In genomic region chr17:9071921-9072503, GRCh38 we compare ENCODE assay signal across 26 cellular contexts. TPM values are rescaled to one million over a fixed set of nuclear protein-coding genes. Genes with fewer than 3 reads are reported as not detected.
DNase-seq lines count a peak whose midpoint lies in the region; ATAC-seq and TF ChIP-seq lines count a peak whose summit lies in the region.
"Had no signal": no experiment of that assay in that cellular context is flagged by ENCODE, and none has a peak within 500 bp of the region (broad histone marks: within the 10 kb centered on the region; RNA-seq: fewer than 3 reads in every experiment).

No MANE protein-coding gene starts in this region.

- no peak overlapping the region for H3K4me2 ChIP-seq in neuronal stem cell (ENCODE audit: insufficient read depth, low read length, poor library complexity, severe bottlenecking)

- H3K4me3 ChIP-seq in ascending aorta (peak overlapping the region in 1 of 2 donors; percentile 46), neuronal stem cell (ENCODE audit: low read length in 2 of 2) (no peak overlapping the region), transverse colon (no peak overlapping the region), left lung (no peak overlapping the region)
- H3K4me3 ChIP-seq: lung, mucosa of descending colon had no signal

- TF ChIP-seq CTCF in ascending aorta (IDR thresholded peaks at IDR 0.05), result no peak
- no peak for TF ChIP-seq CTCF in glutamatergic neuron (IDR thresholded peaks at IDR 0.05; ENCODE audit: partially characterized antibody, unreplicated experiment)
- TF ChIP-seq CTCF in transverse colon (IDR thresholded peaks at IDR 0.05), result no peak
- no peak for TF ChIP-seq CTCF in left lung (IDR thresholded peaks at IDR 0.05)

- ATAC-seq in left lung, result no peak
- ATAC-seq: HepG2, WTC11 had no signal

- peaks cover 20% of the 10 kb centered on the region for H3K4me1 Mint-ChIP-seq in glutamatergic neuron (ENCODE audit: low read depth, unreplicated experiment)
- no peaks in the 10 kb centered on the region for H3K4me1 Mint-ChIP-seq in activated CD4-positive, alpha-beta memory T cell treated with anti-CD3 and anti-CD28 coated beads, Interleukin-2, amount 10 ng/mL, durations not matched to agents 7 days and 5 days
- H3K4me1 Mint-ChIP-seq: activated naive CD4-positive, alpha-beta T cell treated with anti-CD3 and anti-CD28 coated beads, Interleukin-2, amount 50 U/mL, for 24 hours; CD4-positive, alpha-beta memory T cell; immature natural killer cell; neural crest cell had no signal

- no peak for TF ChIP-seq POLR2A in transverse colon (IDR thresholded peaks at IDR 0.05)

- H2AK5ac ChIP-seq in neuronal stem cell (ENCODE audit: low read depth, low read length), result peak overlapping the region; percentile 23

- WGBS in neuronal stem cell (ENCODE audit: extremely low coverage in 2 of 2, insufficient read length in 2 of 2, insufficient replicate concordance in 1 of 2), 2 donors, result no CpG with 5 or more reads among the region's 12 CpGs
- WGBS in transverse colon (ENCODE audit: low coverage in 1 of 2), 2 donors, result 44% methylated on average over 12 of the region's 12 CpGs; no CpG with 5 or more reads in 1 of the 2 donors

- H3K9ac ChIP-seq in neuronal stem cell (ENCODE audit: low read depth, low read length, poor library complexity), result no peak overlapping the region

- H3K4ac ChIP-seq in neuronal stem cell (ENCODE audit: low read length), result no peak overlapping the region

- no peak overlapping the region for H3K27ac Mint-ChIP-seq in glutamatergic neuron (ENCODE audit: unreplicated experiment)
- H3K27ac Mint-ChIP-seq in activated CD4-positive, alpha-beta memory T cell treated with anti-CD3 and anti-CD28 coated beads, Interleukin-2, amount 10 ng/mL, durations not matched to agents 7 days and 5 days, result no peak overlapping the region
- H3K27ac Mint-ChIP-seq: activated naive CD4-positive, alpha-beta T cell treated with anti-CD3 and anti-CD28 coated beads, Interleukin-2, amount 50 U/mL, for 24 hours; immature natural killer cell; WTC11 had no signal

- no peak overlapping the region for H2BK120ac ChIP-seq in neuronal stem cell (ENCODE audit: low read depth, low read length)

- POLR2A ChIA-PET in activated CD4-positive, alpha-beta memory T cell treated with anti-CD3 and anti-CD28 coated beads, Interleukin-2, amount 10 ng/mL, durations not matched to agents 7 days and 5 days (lab: Charles Lee), result no interaction called here

- no peak overlapping the region for H2AFZ ChIP-seq in neuronal stem cell (ENCODE audit: low read length)

- peak overlapping the region; percentile 36 for H3K18ac ChIP-seq in neuronal stem cell (ENCODE audit: low read length)

- no peaks in the 10 kb centered on the region for H3K36me3 ChIP-seq in ascending aorta
- H3K36me3 ChIP-seq in neuronal stem cell (replicated peaks in 1 of 2; ENCODE audit: control insufficient read depth in 2 of 2, insufficient read depth in 2 of 2, low read length in 2 of 2), result no peaks in the 10 kb centered on the region
- H3K36me3 ChIP-seq in transverse colon, result no peaks in the 10 kb centered on the region
- H3K36me3 ChIP-seq in left lung, result no peaks in the 10 kb centered on the region

- H3K27me3 ChIP-seq in ascending aorta, result no peaks in the 10 kb centered on the region
- no peaks in the 10 kb centered on the region for H3K27me3 ChIP-seq in neuronal stem cell (ENCODE audit: control insufficient read depth in 3 of 3, insufficient read depth in 3 of 3, low read depth in 1 of 3, low read length in 3 of 3)
- no peaks in the 10 kb centered on the region for H3K27me3 ChIP-seq in transverse colon
- no peaks in the 10 kb centered on the region for H3K27me3 ChIP-seq in left lung

- H3K14ac ChIP-seq in neuronal stem cell (ENCODE audit: low read length), result no peak overlapping the region

- H4K91ac ChIP-seq in neuronal stem cell (ENCODE audit: low read depth, low read length, poor library complexity), result no peak overlapping the region

- in situ Hi-C loops in transverse colon (cut with MboI; ENCODE audit: low pct_ligation_motif_present in 1 of 4, low pct_unique_long_range_greater_than_20kb in 1 of 4, low sequenced_read_pairs in 3 of 4), result no loop called here

- no peak overlapping the region for H4K8ac ChIP-seq in neuronal stem cell (ENCODE audit: low read depth, low read length)

- H2BK12ac ChIP-seq in neuronal stem cell (ENCODE audit: low read length), result no peak overlapping the region

- H3K4me1 ChIP-seq in ascending aorta (peaks cover 11 to 30% of the 10 kb centered on the region in 2 donors), neuronal stem cell (ENCODE audit: control insufficient read depth in 2 of 2, insufficient read depth in 1 of 2, low read depth in 1 of 2, low read length in 2 of 2) (no peaks in the 10 kb centered on the region), transverse colon (peaks cover 0 to 13% (median 6%) of the 10 kb centered on the region in 4 donors), left lung (peaks cover 0 to 8% of the 10 kb centered on the region in 2 donors)

- no peak overlapping the region for H2BK5ac ChIP-seq in neuronal stem cell (ENCODE audit: low read length)

- H3K27ac ChIP-seq in ascending aorta, result peak overlapping the region; percentile 69 to 82
- no peak overlapping the region for H3K27ac ChIP-seq in neuronal stem cell (replicated peaks; ENCODE audit: low read length)
- peak overlapping the region; percentile 17 to 68 (median 35) for H3K27ac ChIP-seq in transverse colon
- peak overlapping the region in 1 of 2 donors; percentile 37 for H3K27ac ChIP-seq in left lung
- H3K27ac ChIP-seq: HL-60 had no signal

- peaks cover 8% of the 10 kb centered on the region for H3K27me3 Mint-ChIP-seq in glutamatergic neuron (ENCODE audit: unreplicated experiment)
- peaks cover 6% of the 10 kb centered on the region for H3K27me3 Mint-ChIP-seq in activated CD4-positive, alpha-beta memory T cell treated with anti-CD3 and anti-CD28 coated beads, Interleukin-2, amount 10 ng/mL, durations not matched to agents 7 days and 5 days

- H3K9me3 Mint-ChIP-seq in glutamatergic neuron (ENCODE audit: unreplicated experiment), result peaks cover 6% of the 10 kb centered on the region
- H3K9me3 Mint-ChIP-seq in activated CD4-positive, alpha-beta memory T cell treated with anti-CD3 and anti-CD28 coated beads, Interleukin-2, amount 10 ng/mL, durations not matched to agents 7 days and 5 days, result no peaks in the 10 kb centered on the region
- H3K9me3 Mint-ChIP-seq: activated naive CD4-positive, alpha-beta T cell treated with anti-CD3 and anti-CD28 coated beads, Interleukin-2, amount 50 U/mL, for 24 hours; CD4-positive, alpha-beta memory T cell; neural crest cell; WTC11 had no signal

- DNase-seq in ascending aorta (ENCODE audit: low spot score in 2 of 2) (no peak), glutamatergic neuron (peak; percentile 27), neuronal stem cell (ENCODE audit: low spot score) (no peak), transverse colon (no peak), AML-193 (lab: John Stamatoyannopoulos, UW) (no peak), left lung (no peak), GM19238 (ENCODE audit: insufficient read length, low spot score) (no peak)
- no peak for DNase-seq in activated CD4-positive, alpha-beta memory T cell treated with anti-CD3 and anti-CD28 coated beads, Interleukin-2, amount 10 ng/mL, durations not matched to agents 7 days and 5 days
- DNase-seq: activated CD8-positive, alpha-beta memory T cell treated with anti-CD3 and anti-CD28 coated beads, Interleukin-2, amount 50 U/mL, for 4 hours; CD4-positive, alpha-beta memory T cell; central memory CD4-positive, alpha-beta T cell; dermis blood vessel endothelial cell; foreskin fibroblast; hippocampal formation; immature natural killer cell; Kasumi-1; NCI-H1092; NCI-H2081; SHP77 treated with DMSO at 0.1 percent for 48 hours had no signal

- H3K9me3 ChIP-seq in ascending aorta (no peaks in the 10 kb centered on the region), neuronal stem cell (replicated peaks in 1 of 2; ENCODE audit: control insufficient read depth in 2 of 2, insufficient read depth in 1 of 2, low read depth in 1 of 2, low read length in 2 of 2) (no peaks in the 10 kb centered on the region), transverse colon (no peaks in the 10 kb centered on the region), left lung (no peaks in the 10 kb centered on the region)
- H3K9me3 ChIP-seq: mucosa of descending colon had no signal

- H3K23ac ChIP-seq in neuronal stem cell (ENCODE audit: low read depth, low read length, poor library complexity), result no peak overlapping the region

- H3K4me3 Mint-ChIP-seq in glutamatergic neuron (ENCODE audit: unreplicated experiment), result no peak overlapping the region
- H3K4me3 Mint-ChIP-seq in activated CD4-positive, alpha-beta memory T cell treated with anti-CD3 and anti-CD28 coated beads, Interleukin-2, amount 10 ng/mL, durations not matched to agents 7 days and 5 days, result no peak overlapping the region
- H3K4me3 Mint-ChIP-seq: activated naive CD4-positive, alpha-beta T cell treated with anti-CD3 and anti-CD28 coated beads, Interleukin-2, amount 50 U/mL, for 24 hours; CD4-positive, alpha-beta memory T cell; immature natural killer cell; neural crest cell; WTC11 had no signal

- H3K36me3 Mint-ChIP-seq in glutamatergic neuron (ENCODE audit: unreplicated experiment), result no peaks in the 10 kb centered on the region
- H3K36me3 Mint-ChIP-seq in activated CD4-positive, alpha-beta memory T cell treated with anti-CD3 and anti-CD28 coated beads, Interleukin-2, amount 10 ng/mL, durations not matched to agents 7 days and 5 days (ENCODE audit: low read depth), result no peaks in the 10 kb centered on the region
- H3K36me3 Mint-ChIP-seq: activated naive CD4-positive, alpha-beta T cell treated with anti-CD3 and anti-CD28 coated beads, Interleukin-2, amount 50 U/mL, for 24 hours; CD4-positive, alpha-beta memory T cell; WTC11 had no signal

- no peak for TF ChIP-seq EP300 in transverse colon (IDR thresholded peaks at IDR 0.05; ENCODE audit: low read depth)

- intact Hi-C loops in ascending aorta (cut with DNase I) (loop anchor here (1.0 to 5.0 kb wide), 3 partner anchors 19 to 69 kb away; partner anchors contain the start of gene NTN1), transverse colon (cut with DNase I; ENCODE audit: low total_unique reads) (no loop called here), left lung (cut with DNase I) (no loop called here)

- CTCF ChIA-PET in activated CD4-positive, alpha-beta memory T cell treated with anti-CD3 and anti-CD28 coated beads, Interleukin-2, amount 10 ng/mL, durations not matched to agents 7 days and 5 days (lab: Charles Lee), result interaction anchor here (0.7 kb wide), 1 partner anchor 22 kb away, joined by 3 read pairs; no protein-coding TSS in a partner anchor

- no peak overlapping the region for H2BK15ac ChIP-seq in neuronal stem cell (ENCODE audit: low read length)

- H3K79me1 ChIP-seq in neuronal stem cell (ENCODE audit: low read depth, low read length), result no peaks in the 10 kb centered on the region

RNA-seq across cellular contexts. Expression of gene NTN1, which starts 50.7 kb away (rescaled TPM):
- 29.6 TPM for total RNA-seq in ascending aorta
- 0.76 TPM for total RNA-seq in glutamatergic neuron (ENCODE audit: unreplicated experiment)
- 2.0 TPM for polyA plus RNA-seq in neuronal stem cell (2013, experiment 1 of 2)
- polyA plus RNA-seq in neuronal stem cell (2013, experiment 2 of 2), result 2.0 TPM
- total RNA-seq in transverse colon, result 10 to 100 TPM in 1 of 4 donors, 1 to 10 TPM in 3; 3.6 to 20.6 (median 7.2) TPM
- not detected for total RNA-seq in activated CD4-positive, alpha-beta memory T cell treated with anti-CD3 and anti-CD28 coated beads, Interleukin-2, amount 10 ng/mL, durations not matched to agents 7 days and 5 days
- 1 to 10 TPM; 2.0 to 4.9 TPM for total RNA-seq in left lung
- total RNA-seq: CD4-positive, alpha-beta memory T cell had no signal
- polyA plus RNA-seq: immature natural killer cell had no signal
